Comparison of ENCODE assay signal across 8 cellular contexts in genomic region chr14:24241829-24242443, GRCh38. TPM values are rescaled to one million over a fixed set of nuclear protein-coding genes. Genes with fewer than 3 reads are reported as not detected.
DNase-seq lines count a peak whose midpoint lies in the region; ATAC-seq and TF ChIP-seq lines count a peak whose summit lies in the region.

No MANE protein-coding gene starts in this region.

- peak overlapping the region; percentile 86 for H2AFZ ChIP-seq in neuron (ENCODE audit: low read depth, low read length)

- DNase-seq in DMS79 treated with DMSO at 0.1 percent for 48 hours (lab: John Stamatoyannopoulos, UW) (peak; percentile 100), RKO (ENCODE audit: low spot score) (peak; percentile 94), activated gamma-delta T cell (lab: John Stamatoyannopoulos, UW) (peak; percentile 75), foreskin fibroblast (peak; percentile 92 to 97), suprapubic skin (ENCODE audit: low spot score in 2 of 2) (peak; percentile 96)

- H3K4me1 ChIP-seq in HUES64 (ENCODE audit: insufficient read depth, low read length) (peaks cover 5% of the 10 kb centered on the region; the same call in 1 of the 2 replicates), neuron (ENCODE audit: insufficient read depth, low read length) (peaks cover 22% of the 10 kb centered on the region), suprapubic skin (peaks cover 41% of the 10 kb centered on the region)

- H3K27me3 ChIP-seq in HUES64 (ENCODE audit: insufficient read depth, low read length) = no peaks in the 10 kb centered on the region
- H3K27me3 ChIP-seq in neuron (ENCODE audit: insufficient read depth, low read length) = no peaks in the 10 kb centered on the region
- H3K27me3 ChIP-seq in suprapubic skin = no peaks in the 10 kb centered on the region

- WGBS in HUES64 = 4% methylated on average over 39 of the region's 39 CpGs
- under 1% methylated on average over 24 of the region's 39 CpGs for WGBS in suprapubic skin

- TF ChIP-seq EP300 in suprapubic skin (IDR thresholded peaks at IDR 0.05) = no peak

- H3K36me3 ChIP-seq in HUES64 (ENCODE audit: insufficient read depth, low read length) (peaks cover 42% of the 10 kb centered on the region), neuron (ENCODE audit: insufficient read depth, low read length) (peaks cover 42% of the 10 kb centered on the region), suprapubic skin (peaks cover 39% of the 10 kb centered on the region)

- peak; percentile 76 for ATAC-seq in GM21529 (IDR thresholded peaks at IDR 0.05; ENCODE audit: unreplicated experiment)

- peak overlapping the region; percentile 95 for H3K27ac ChIP-seq in HUES64 (ENCODE audit: low read depth, low read length)
- peak overlapping the region; percentile 100 for H3K27ac ChIP-seq in suprapubic skin

- H3K9ac ChIP-seq in HUES64 (ENCODE audit: low read depth, low read length) = peak overlapping the region; percentile 69

- H3K9me3 ChIP-seq in HUES64 (ENCODE audit: insufficient read depth, low read depth, low read length) (no peaks in the 10 kb centered on the region), neuron (ENCODE audit: low read length) (no peaks in the 10 kb centered on the region), suprapubic skin (no peaks in the 10 kb centered on the region)

- no peak for TF ChIP-seq POLR2A in suprapubic skin (IDR thresholded peaks at IDR 0.05)

- TF ChIP-seq CTCF in foreskin fibroblast (IDR thresholded peaks at IDR 0.05; ENCODE audit: low read depth, low read length) = peak; percentile 47
- TF ChIP-seq CTCF in suprapubic skin (IDR thresholded peaks at IDR 0.05) = peak; percentile 22 to 68

- H3K4me3 ChIP-seq in HUES64 (ENCODE audit: low read length) = peak overlapping the region; percentile 78
- peak overlapping the region; percentile 66 to 97 for H3K4me3 ChIP-seq in foreskin fibroblast (ENCODE audit: low read depth in 1 of 2, low read length in 2 of 2)
- peak overlapping the region; percentile 85 for H3K4me3 ChIP-seq in neuron (ENCODE audit: low read length)
- peak overlapping the region; percentile 80 for H3K4me3 ChIP-seq in suprapubic skin

RNA-seq across cellular contexts. Expression of gene TINF2, which starts 0.5 kb away (rescaled TPM):
- 25.1 TPM for polyA plus RNA-seq in HUES64 (2013, experiment 1 of 2)
- 26.4 TPM for polyA plus RNA-seq in HUES64 (2013, experiment 2 of 2)
- 10 to 100 TPM; 43.0 to 61.0 (median 54.3) TPM for total RNA-seq in suprapubic skin

RNA-seq across cellular contexts. Expression of gene GMPR2, which starts 9.2 kb away (rescaled TPM):
- 52.2 TPM for polyA plus RNA-seq in HUES64 (2013, experiment 1 of 2)
- 52.7 TPM for polyA plus RNA-seq in HUES64 (2013, experiment 2 of 2)
- 10 to 100 TPM; 25.4 to 49.7 (median 47.8) TPM for total RNA-seq in suprapubic skin

RNA-seq across cellular contexts. Expression of gene NEDD8, which starts 9.8 kb away (rescaled TPM):
- 181 TPM for polyA plus RNA-seq in HUES64 (2013, experiment 1 of 2)
- 203 TPM for polyA plus RNA-seq in HUES64 (2013, experiment 2 of 2)
- 100 to 1,000 TPM in 3 of 4 donors, 10 to 100 TPM in 1; 54.7 to 137 (median 104) TPM for total RNA-seq in suprapubic skin

RNA-seq across cellular contexts. Expression of gene TGM1, which starts 21.0 kb away (rescaled TPM):
- polyA plus RNA-seq in HUES64 (2013, experiment 1 of 2) = 0.95 TPM
- 1.0 TPM for polyA plus RNA-seq in HUES64 (2013, experiment 2 of 2)
- 100 to 1,000 TPM; 127 to 144 (median 130) TPM for total RNA-seq in suprapubic skin

RNA-seq across cellular contexts. Expression of gene MDP1, which starts 26.1 kb away (rescaled TPM):
- polyA plus RNA-seq in HUES64 (2013, experiment 1 of 2) = 22.4 TPM
- polyA plus RNA-seq in HUES64 (2013, experiment 2 of 2) = 20.3 TPM
- total RNA-seq in suprapubic skin = 10 to 100 TPM; 10.9 to 18.2 (median 11.5) TPM

Comparison
In these comparisons a context has a peak if more than half of its experiments do, and no peak if none do; other contexts are left out.
1. Peak in every context shown above with its lines: DNase-seq, ATAC-seq, H3K4me3 ChIP-seq and H3K27ac ChIP-seq.